Comparison of ENCODE assay signal across 8 cellular contexts in the genomic region with DNA sequence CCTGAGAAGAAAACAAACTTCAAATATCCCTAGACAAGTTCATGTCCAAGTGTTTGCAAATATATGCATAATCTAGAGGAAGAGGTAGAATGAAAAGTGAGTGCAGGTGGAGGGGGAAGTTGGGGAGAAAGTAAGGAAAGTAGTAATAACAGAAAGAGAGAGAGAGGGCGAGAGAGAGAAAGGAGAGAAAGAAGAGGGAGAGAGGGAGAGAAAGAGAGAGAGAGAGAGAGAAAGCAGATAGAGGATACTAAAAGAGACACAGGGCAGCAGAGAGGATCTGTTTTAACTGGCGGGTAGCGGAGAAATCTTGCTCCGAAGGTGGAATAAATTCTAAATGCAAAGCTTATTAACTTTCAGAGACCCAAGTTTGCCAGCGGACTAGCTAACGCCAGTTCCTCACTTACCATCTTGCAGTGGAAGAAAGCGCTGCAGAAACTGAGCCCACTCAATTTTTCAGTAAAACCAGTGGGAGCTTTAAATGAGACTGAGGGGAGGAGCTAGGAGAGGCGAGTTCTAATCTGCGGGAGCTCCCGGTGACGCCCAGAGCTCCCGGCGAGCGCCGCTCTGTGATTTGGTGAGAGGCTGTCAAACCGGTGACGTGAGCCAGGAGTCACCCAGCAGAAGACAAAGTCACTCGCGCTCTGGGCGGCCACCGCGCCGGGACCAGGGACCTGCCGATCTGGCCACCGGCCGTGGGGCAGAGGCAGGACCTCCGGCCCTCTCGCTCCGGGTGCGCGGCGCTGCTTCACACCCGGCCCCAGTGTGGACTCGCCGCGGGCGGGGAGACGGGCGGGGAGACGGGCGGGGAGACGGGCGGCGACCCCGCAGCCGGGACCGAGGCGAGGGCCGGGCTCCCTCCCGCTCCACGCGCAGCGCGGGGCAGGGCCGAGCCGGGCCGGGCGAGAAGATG. TPM values are rescaled to one million over a fixed set of nuclear protein-coding genes. Genes with fewer than 3 reads are reported as not detected.
A peak's percentile ranks its signal among the peaks of the same experiment; 100 is the strongest.
DNase-seq lines count a peak whose midpoint lies in the region; ATAC-seq and TF ChIP-seq lines count a peak whose summit lies in the region.

A gene with protein sequence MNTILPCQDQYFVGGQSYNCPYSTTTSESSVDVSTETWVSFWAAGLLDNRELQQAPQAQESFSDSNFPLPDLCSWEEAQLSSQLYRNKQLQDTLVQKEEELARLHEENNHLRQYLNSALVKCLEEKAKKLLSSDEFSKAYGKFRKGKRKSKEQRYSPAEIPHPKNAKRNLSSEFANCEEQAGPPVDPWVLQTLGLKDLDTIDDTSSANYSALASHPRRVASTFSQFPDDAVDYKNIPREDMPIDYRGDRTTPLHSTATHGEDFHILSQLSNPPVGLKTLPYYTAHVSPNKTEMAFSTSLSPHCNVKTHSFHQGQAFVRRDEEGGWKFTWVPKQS (minus strand): TSS at position 486 of the 910 bp plus-strand sequence. CDS start 79 bp downstream, at position 407.

- TF ChIP-seq CTCF in GM06990 (IDR thresholded peaks at IDR 0.05; ENCODE audit: insufficient read depth, low read length, poor library complexity, severe bottlenecking) (no peak), IMR-90 (conservative IDR thresholded peaks at IDR 0.05; ENCODE audit: low read depth, low read length) (no peak)

- H3K4ac ChIP-seq in IMR-90 (ENCODE audit: low read depth, low read length) = no peak within 1 kb of the TSS

- no peak within 1 kb of the TSS for H2BK120ac ChIP-seq in IMR-90 (ENCODE audit: low read depth, low read length)

- no peaks in the 10 kb centered on the region for H4K20me1 ChIP-seq in IMR-90 (ENCODE audit: insufficient read depth, low read length)

- H2BK15ac ChIP-seq in IMR-90 (ENCODE audit: low read depth, low read length) = no peak within 1 kb of the TSS

- peak within 1 kb of the TSS; percentile 83 for H3K4me2 ChIP-seq in IMR-90 (ENCODE audit: low read depth, low read length)

- DNase-seq in GM06990 (ENCODE audit: extremely low read depth, insufficient read length) = peak; percentile 43
- peak; percentile 48 for DNase-seq in IMR-90
- peak; percentile 11 to 46 for DNase-seq in activated CD4-positive, alpha-beta T cell treated with anti-CD3 and anti-CD28 coated beads, Interleukin-2, amount 50 U/mL, for 48 hours
- DNase-seq in epithelial cell of prostate (ENCODE audit: low read depth, low spot score) = no peak
- peak; percentile 93 for DNase-seq in mesenteric fat pad (ENCODE audit: low spot score)
- DNase-seq in stimulated activated CD8-positive, alpha-beta memory T cell treated with anti-CD3 and anti-CD28 coated beads, Interleukin-4, amount 100 ng/mL, for 48 hours = peak; percentile 50
- DNase-seq in effector CD8-positive, alpha-beta T cell (lab: John Stamatoyannopoulos, UW) = no peak

- intact Hi-C loops in IMR-90 (cut with micrococcal nuclease) = no loop called here

- no peak within 1 kb of the TSS for H3K27ac ChIP-seq in IMR-90 (ENCODE audit: insufficient read depth, low read length)
- peak within 1 kb of the TSS; percentile 28 for H3K27ac ChIP-seq in epithelial cell of prostate

- peak within 1 kb of the TSS; percentile 94 for H2AFZ ChIP-seq in IMR-90 (replicated peaks; ENCODE audit: low read length, poor library complexity)

- no peak for TF ChIP-seq RAD21 in IMR-90 (IDR thresholded peaks at IDR 0.05; ENCODE audit: low read length)

- no peak within 1 kb of the TSS for H3K18ac ChIP-seq in IMR-90 (ENCODE audit: low read depth, low read length)

- no peak within 1 kb of the TSS for H3K56ac ChIP-seq in IMR-90 (ENCODE audit: extremely low read depth, insufficient read depth, low read length)

- no TSS peak for BruUV-seq in IMR-90 (replicated peaks; lab: Mats Ljungman, UMichigan)

- peak within 1 kb of the TSS; percentile 11; the same call in 1 of the 2 replicates for H3K4me3 ChIP-seq in GM06990 (replicated peaks; ENCODE audit: low read depth, low read length)
- peak within 1 kb of the TSS; percentile 69 for H3K4me3 ChIP-seq in IMR-90 (ENCODE audit: insufficient read depth, low read depth, low read length)

- peaks cover 2% of the 10 kb centered on the region; the same call in 1 of the 2 replicates for H3K9me1 ChIP-seq in IMR-90 (ENCODE audit: insufficient read depth, low read length)

- dilution Hi-C loops in IMR-90 (cut with HindIII; ENCODE audit: low sequenced_read_pairs, unreplicated experiment) = no loop called here

- in situ Hi-C loops in IMR-90 (cut with MboI; ENCODE audit: low sequenced_read_pairs) = no loop called here

- H4K8ac ChIP-seq in IMR-90 (ENCODE audit: low read depth in 2 of 2, low read length in 2 of 2) = no peak within 1 kb of the TSS

- ATAC-seq in GM21737 (IDR thresholded peaks at IDR 0.05; ENCODE audit: unreplicated experiment) = peak; percentile 84
- peak; percentile 100 for ATAC-seq in IMR-90 (ENCODE audit: low read depth)

- H3K27me3 ChIP-seq in GM06990 (replicated peaks; ENCODE audit: control insufficient read depth, insufficient read depth, low read length) (peaks cover 2% of the 10 kb centered on the region; the same call in 1 of the 2 replicates), IMR-90 (ENCODE audit: control insufficient read depth, insufficient read depth, low read length) (peaks cover 4% of the 10 kb centered on the region)

- H2AK5ac ChIP-seq in IMR-90 (ENCODE audit: low read depth, low read length) = no peak within 1 kb of the TSS

- TF ChIP-seq POLR2A in IMR-90 (IDR thresholded peaks at IDR 0.05; ENCODE audit: low read depth, low read length) = no peak

- no peaks in the 10 kb centered on the region for H3K4me1 ChIP-seq in IMR-90 (ENCODE audit: control insufficient read depth, insufficient read depth, low read length)

- WGBS in IMR-90 (ENCODE audit: extremely low coverage in 2 of 2, insufficient read length in 1 of 2), 2 experiments = 1 to 100% methylated on average over 1 to 38 of the region's 58 CpGs

- H2BK5ac ChIP-seq in IMR-90 (ENCODE audit: low read depth, low read length, poor library complexity, severe bottlenecking) = peak within 1 kb of the TSS; percentile 45

- CTCF ChIA-PET in IMR-90 (lab: Yijun Ruan, JAX) = interaction anchor here (0.8 to 1.1 kb wide), 5 partner anchors 11 to 185 kb away, joined by 3 read pairs; no protein-coding TSS in a partner anchor

- H2BK20ac ChIP-seq in IMR-90 (ENCODE audit: low read depth, low read length) = no peak within 1 kb of the TSS

- H3K14ac ChIP-seq in IMR-90 (replicated peaks; ENCODE audit: low read depth, low read length) = no peak within 1 kb of the TSS

- H3K36me3 ChIP-seq in GM06990 (ENCODE audit: control insufficient read depth, insufficient read depth, low read length) = no peaks in the 10 kb centered on the region
- no peaks in the 10 kb centered on the region for H3K36me3 ChIP-seq in IMR-90 (ENCODE audit: control insufficient read depth, insufficient read depth, low read length)

- H4K91ac ChIP-seq in IMR-90 (ENCODE audit: insufficient read depth, low read depth, low read length) = no peak within 1 kb of the TSS

- H3K79me1 ChIP-seq in IMR-90 (ENCODE audit: low read depth in 1 of 2, low read length in 2 of 2) = no peaks in the 10 kb centered on the region

- H2AK9ac ChIP-seq in IMR-90 (replicated peaks; ENCODE audit: low read depth, low read length, poor library complexity) = no peak within 1 kb of the TSS

- H4K5ac ChIP-seq in IMR-90 (ENCODE audit: low read depth, low read length) = no peak within 1 kb of the TSS

- peak within 1 kb of the TSS; percentile 45; the same call in 1 of the 2 replicates for H3K23ac ChIP-seq in IMR-90 (ENCODE audit: low read depth, low read length)

- POLR2A ChIA-PET in IMR-90 (lab: Charles Lee; ENCODE audit: unreplicated experiment) = interaction anchor here (0.6 to 0.9 kb wide), 3 partner anchors 20 to 328 kb away, joined by 3 to 11 read pairs (median 3); no protein-coding TSS in a partner anchor

- H3K9ac ChIP-seq in IMR-90 (ENCODE audit: low read depth, low read length) = no peak within 1 kb of the TSS

- H3K9me3 ChIP-seq in IMR-90 (ENCODE audit: control insufficient read depth, insufficient read depth, low read length) = no peaks in the 10 kb centered on the region

TF ChIP-seq in IMR-90, 13 proteins besides CTCF, POLR2A, EP300 and RAD21:
- TF ChIP-seq RFX5 (IDR thresholded peaks at IDR 0.05; ENCODE audit: low read depth, low read length) = peak; percentile 83; the same call in 1 of the 2 replicates
- no peak for TF ChIP-seq SMC3 (IDR thresholded peaks at IDR 0.05; ENCODE audit: low read depth, low read length)

RNA-seq across cellular contexts. Expression of the gene that starts here (rescaled TPM):
- total RNA-seq in IMR-90 (2012; rRNA removed) = 0.18 and 0.28 TPM in 2 replicates
- 0.15 and 0.16 TPM in 2 replicates for polyA plus RNA-seq in IMR-90 (2012; rRNA removed)
- polyA plus RNA-seq in IMR-90 (2012; cell fraction: cytosol; rRNA removed) = not detected in 2 replicates
- not detected in 2 replicates for polyA plus RNA-seq in IMR-90 (2012; cell fraction: nucleus; rRNA removed; ENCODE audit: low replicate concordance)
- total RNA-seq in mesenteric fat pad = not detected

Comparison
In these comparisons a context has a peak if more than half of its experiments do, and no peak if none do; other contexts are left out.
1. Peak in DNase-seq, ATAC-seq, H3K4me3 ChIP-seq and H3K4me2 ChIP-seq in IMR-90; RNA of the gene not detected or under 1 TPM.
2. Peak in DNase-seq in mesenteric fat pad; RNA of the gene not detected or under 1 TPM.
3. DNase-seq: peak in GM06990 (single experiment), activated CD4-positive, alpha-beta T cell treated with anti-CD3 and anti-CD28 coated beads, Interleukin-2, amount 50 U/mL, for 48 hours (2 of 2) and stimulated activated CD8-positive, alpha-beta memory T cell treated with anti-CD3 and anti-CD28 coated beads, Interleukin-4, amount 100 ng/mL, for 48 hours (single experiment); none in epithelial cell of prostate (single experiment) and effector CD8-positive, alpha-beta T cell (single experiment).